9 cellular contexts compared by ENCODE assay signal in the genomic region with DNA sequence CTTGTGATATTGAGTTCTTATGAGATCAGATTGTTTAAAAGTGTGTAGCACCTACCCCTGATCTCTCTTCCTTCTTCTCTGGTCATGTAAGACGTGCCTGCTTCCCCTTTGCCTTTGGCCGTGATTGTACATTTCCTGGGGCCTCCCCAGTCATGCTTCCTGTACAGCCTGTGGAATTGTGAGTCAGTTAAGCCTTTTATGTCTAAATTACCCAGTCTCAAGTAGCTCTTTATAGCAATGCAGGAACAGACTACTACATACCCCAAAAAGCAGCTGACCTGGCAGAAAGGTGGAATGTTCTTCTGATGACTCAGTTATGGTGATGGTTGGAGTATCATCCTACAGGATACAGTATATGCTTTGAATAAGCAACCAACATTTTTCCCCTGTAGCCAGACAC. TPM values are rescaled to one million over a fixed set of nuclear protein-coding genes. Genes with fewer than 3 reads are reported as not detected.
DNase-seq lines count a peak whose midpoint lies in the region; ATAC-seq and TF ChIP-seq lines count a peak whose summit lies in the region.
"Had no signal": no experiment of that assay in that cellular context is flagged by ENCODE, and none has a peak within 500 bp of the region (broad histone marks: within the 10 kb centered on the region; RNA-seq: fewer than 3 reads in every experiment).

No MANE protein-coding gene starts in this region.

- H2AFZ ChIP-seq in GM23248: peak overlapping the region; percentile 51

- no peaks in the 10 kb centered on the region for H3K9me2 ChIP-seq in GM23248 (ENCODE audit: insufficient read depth)

- H3K27ac ChIP-seq in GM23248 (peak overlapping the region; percentile 65), gastrocnemius medialis (peak overlapping the region in 1 of 4 donors; percentile 38), WERI-Rb-1 (no peak overlapping the region)
- H3K27ac ChIP-seq: tibial artery had no signal

- H3K9me3 ChIP-seq in GM23248 (ENCODE audit: low read depth) (no peaks in the 10 kb centered on the region), gastrocnemius medialis (no peaks in the 10 kb centered on the region), WERI-Rb-1 (ENCODE audit: severe bottlenecking) (no peaks in the 10 kb centered on the region)
- H3K9me3 ChIP-seq: tibial artery had no signal

- H3K4me3 ChIP-seq in GM23248 (0 out of 2 replicates have a peak overlapping the region, but pooled peaks have one; percentile 21), gastrocnemius medialis (no peak overlapping the region), WERI-Rb-1 (ENCODE audit: low read depth, low read length) (no peak overlapping the region)
- H3K4me3 ChIP-seq: tibial artery had no signal

- H3K4me1 ChIP-seq in GM23248 (ENCODE audit: insufficient read depth) (peaks cover 13% of the 10 kb centered on the region), gastrocnemius medialis (peaks cover 0 to 2% of the 10 kb centered on the region in 2 donors)
- H3K4me1 ChIP-seq: tibial artery had no signal

- no peaks in the 10 kb centered on the region for H4K20me1 ChIP-seq in GM23248 (ENCODE audit: insufficient read depth)

- peak overlapping the region; percentile 15 for H3K4me2 ChIP-seq in GM23248 (ENCODE audit: unreplicated experiment)

- H3K27me3 ChIP-seq in GM23248 (replicated peaks; ENCODE audit: insufficient read depth) (no peaks in the 10 kb centered on the region), gastrocnemius medialis (no peaks in the 10 kb centered on the region), WERI-Rb-1 (ENCODE audit: insufficient read depth, low read depth, severe bottlenecking) (no peaks in the 10 kb centered on the region)
- H3K27me3 ChIP-seq: tibial artery had no signal

- peak; percentile 83 for ATAC-seq in SK-N-SH treated with all-trans-retinoic acid at 6 μM for 48 hours
- ATAC-seq in esophagus mucosa: peak; percentile 91
- peak; percentile 39 for ATAC-seq in gastrocnemius medialis
- no peak for ATAC-seq in GM21528 (IDR thresholded peaks at IDR 0.05; ENCODE audit: low FRiP score, unreplicated experiment)

- H3K36me3 ChIP-seq in GM23248 (ENCODE audit: low read depth): peaks cover 6% of the 10 kb centered on the region
- peaks cover 0 to 4% of the 10 kb centered on the region in 2 donors for H3K36me3 ChIP-seq in gastrocnemius medialis
- H3K36me3 ChIP-seq in WERI-Rb-1: no peaks in the 10 kb centered on the region

- in situ Hi-C loops in GM23248 (cut with MboI) (no loop called here), gastrocnemius medialis (cut with MboI; ENCODE audit: low sequenced_read_pairs in 4 of 4) (loop anchor here in 3 of 4 donors (25.0 kb wide), 2 partner anchors 111 to 886 kb away; a partner anchor contains a TSS)

- H3F3A ChIP-seq in GM23248 (ENCODE audit: insufficient read depth): peaks cover 40% of the 10 kb centered on the region

- no peaks in the 10 kb centered on the region for H3K79me2 ChIP-seq in GM23248 (ENCODE audit: insufficient read depth)

- TF ChIP-seq POLR2A in gastrocnemius medialis (IDR thresholded peaks at IDR 0.05): no peak

- WGBS in GM23248 (ENCODE audit: low coverage in 1 of 2, low lambda C conversion rate in 2 of 2, missing lambda C conversion rate in 2 of 2), 2 experiments: 13 to 15% methylated on average over 2 of the region's 2 CpGs

- peak; percentile 84 for DNase-seq in GM23248
- DNase-seq in gastrocnemius medialis: no peak
- no peak for DNase-seq in cortex of kidney (lab: John Stamatoyannopoulos, UW)
- DNase-seq in WERI-Rb-1: no peak
- no peak for DNase-seq in SHP77 treated with DMSO at 0.1 percent for 48 hours (lab: John Stamatoyannopoulos, UW)

- H3K9ac ChIP-seq in GM23248: no peak overlapping the region

- intact Hi-C loops in gastrocnemius medialis (cut with DNase I; ENCODE audit: low total_unique reads): no loop called here

- TF ChIP-seq CTCF in gastrocnemius medialis (IDR thresholded peaks at IDR 0.05 in 4 of 5, conservative IDR thresholded peaks at IDR 0.05 in 1 of 5) (no peak), WERI-Rb-1 (IDR thresholded peaks at IDR 0.05; ENCODE audit: low read depth, low read length) (no peak)

TF ChIP-seq in SK-N-SH treated with all-trans-retinoic acid at 6 μM for 48 hours, 23 proteins besides CTCF, POLR2A, EP300 and RAD21:
- TF ChIP-seq RARB (CRISPR knock-in tag; IDR thresholded peaks at IDR 0.05) (no peak), ZNF8 (CRISPR knock-in tag; IDR thresholded peaks at IDR 0.05) (no peak), BACH2 (CRISPR knock-in tag; IDR thresholded peaks at IDR 0.05; ENCODE audit: borderline replicate concordance) (no peak), OSR1 (CRISPR knock-in tag; IDR thresholded peaks at IDR 0.05) (no peak), ZFP3 (CRISPR knock-in tag; IDR thresholded peaks at IDR 0.05) (no peak), ZNF70 (CRISPR knock-in tag; IDR thresholded peaks at IDR 0.05) (no peak), ESRRG (CRISPR knock-in tag; IDR thresholded peaks at IDR 0.05) (no peak), ZC3H10 (CRISPR knock-in tag; IDR thresholded peaks at IDR 0.05) (no peak), GLIS3 (CRISPR knock-in tag; IDR thresholded peaks at IDR 0.05) (no peak), TCF4 (CRISPR knock-in tag; IDR thresholded peaks at IDR 0.05; ENCODE audit: borderline replicate concordance) (no peak)
- TF ChIP-seq, protein P1, sequence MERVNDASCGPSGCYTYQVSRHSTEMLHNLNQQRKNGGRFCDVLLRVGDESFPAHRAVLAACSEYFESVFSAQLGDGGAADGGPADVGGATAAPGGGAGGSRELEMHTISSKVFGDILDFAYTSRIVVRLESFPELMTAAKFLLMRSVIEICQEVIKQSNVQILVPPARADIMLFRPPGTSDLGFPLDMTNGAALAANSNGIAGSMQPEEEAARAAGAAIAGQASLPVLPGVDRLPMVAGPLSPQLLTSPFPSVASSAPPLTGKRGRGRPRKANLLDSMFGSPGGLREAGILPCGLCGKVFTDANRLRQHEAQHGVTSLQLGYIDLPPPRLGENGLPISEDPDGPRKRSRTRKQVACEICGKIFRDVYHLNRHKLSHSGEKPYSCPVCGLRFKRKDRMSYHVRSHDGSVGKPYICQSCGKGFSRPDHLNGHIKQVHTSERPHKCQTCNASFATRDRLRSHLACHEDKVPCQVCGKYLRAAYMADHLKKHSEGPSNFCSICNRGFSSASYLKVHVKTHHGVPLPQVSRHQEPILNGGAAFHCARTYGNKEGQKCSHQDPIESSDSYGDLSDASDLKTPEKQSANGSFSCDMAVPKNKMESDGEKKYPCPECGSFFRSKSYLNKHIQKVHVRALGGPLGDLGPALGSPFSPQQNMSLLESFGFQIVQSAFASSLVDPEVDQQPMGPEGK (CRISPR knock-in tag; IDR thresholded peaks at IDR 0.05; ENCODE audit: borderline replicate concordance): no peak
- TF ChIP-seq, protein P2, sequence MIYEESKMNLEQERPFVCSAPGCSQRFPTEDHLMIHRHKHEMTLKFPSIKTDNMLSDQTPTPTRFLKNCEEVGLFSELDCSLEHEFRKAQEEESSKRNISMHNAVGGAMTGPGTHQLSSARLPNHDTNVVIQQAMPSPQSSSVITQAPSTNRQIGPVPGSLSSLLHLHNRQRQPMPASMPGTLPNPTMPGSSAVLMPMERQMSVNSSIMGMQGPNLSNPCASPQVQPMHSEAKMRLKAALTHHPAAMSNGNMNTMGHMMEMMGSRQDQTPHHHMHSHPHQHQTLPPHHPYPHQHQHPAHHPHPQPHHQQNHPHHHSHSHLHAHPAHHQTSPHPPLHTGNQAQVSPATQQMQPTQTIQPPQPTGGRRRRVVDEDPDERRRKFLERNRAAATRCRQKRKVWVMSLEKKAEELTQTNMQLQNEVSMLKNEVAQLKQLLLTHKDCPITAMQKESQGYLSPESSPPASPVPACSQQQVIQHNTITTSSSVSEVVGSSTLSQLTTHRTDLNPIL (CRISPR knock-in tag; IDR thresholded peaks at IDR 0.05; ENCODE audit: low read depth): no peak
- TF ChIP-seq, protein P3, sequence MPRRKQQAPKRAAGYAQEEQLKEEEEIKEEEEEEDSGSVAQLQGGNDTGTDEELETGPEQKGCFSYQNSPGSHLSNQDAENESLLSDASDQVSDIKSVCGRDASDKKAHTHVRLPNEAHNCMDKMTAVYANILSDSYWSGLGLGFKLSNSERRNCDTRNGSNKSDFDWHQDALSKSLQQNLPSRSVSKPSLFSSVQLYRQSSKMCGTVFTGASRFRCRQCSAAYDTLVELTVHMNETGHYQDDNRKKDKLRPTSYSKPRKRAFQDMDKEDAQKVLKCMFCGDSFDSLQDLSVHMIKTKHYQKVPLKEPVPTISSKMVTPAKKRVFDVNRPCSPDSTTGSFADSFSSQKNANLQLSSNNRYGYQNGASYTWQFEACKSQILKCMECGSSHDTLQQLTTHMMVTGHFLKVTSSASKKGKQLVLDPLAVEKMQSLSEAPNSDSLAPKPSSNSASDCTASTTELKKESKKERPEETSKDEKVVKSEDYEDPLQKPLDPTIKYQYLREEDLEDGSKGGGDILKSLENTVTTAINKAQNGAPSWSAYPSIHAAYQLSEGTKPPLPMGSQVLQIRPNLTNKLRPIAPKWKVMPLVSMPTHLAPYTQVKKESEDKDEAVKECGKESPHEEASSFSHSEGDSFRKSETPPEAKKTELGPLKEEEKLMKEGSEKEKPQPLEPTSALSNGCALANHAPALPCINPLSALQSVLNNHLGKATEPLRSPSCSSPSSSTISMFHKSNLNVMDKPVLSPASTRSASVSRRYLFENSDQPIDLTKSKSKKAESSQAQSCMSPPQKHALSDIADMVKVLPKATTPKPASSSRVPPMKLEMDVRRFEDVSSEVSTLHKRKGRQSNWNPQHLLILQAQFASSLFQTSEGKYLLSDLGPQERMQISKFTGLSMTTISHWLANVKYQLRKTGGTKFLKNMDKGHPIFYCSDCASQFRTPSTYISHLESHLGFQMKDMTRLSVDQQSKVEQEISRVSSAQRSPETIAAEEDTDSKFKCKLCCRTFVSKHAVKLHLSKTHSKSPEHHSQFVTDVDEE (CRISPR knock-in tag; IDR thresholded peaks at IDR 0.05): no peak

RNA-seq across cellular contexts. Expression of a gene that starts 11.4 kb away (rescaled TPM):
- total RNA-seq in GM23248 (2014; rRNA removed; shearing (Covaris generic)): 34.1 and 52.6 TPM in 2 replicates
- 30.1 and 32.9 TPM in 2 replicates for polyA plus RNA-seq in GM23248 (2016; fragmentation: Nextera tagmentation; extraction: Ambion mirVana)
- 20.3 TPM for total RNA-seq in esophagus mucosa
- 1 to 10 TPM; 2.6 to 5.6 (median 4.0) TPM for total RNA-seq in gastrocnemius medialis
